8 cellular contexts compared by ENCODE assay signal in genomic region chr4:78777556-78777900, GRCh38. TPM values are rescaled to one million over a fixed set of nuclear protein-coding genes. Genes with fewer than 3 reads are reported as not detected.
DNase-seq lines count a peak whose midpoint lies in the region; ATAC-seq, FAIRE-seq and TF ChIP-seq lines count a peak whose summit lies in the region.

No MANE protein-coding gene starts in this region.

- H3K4me1 ChIP-seq in HepG2 (ENCODE audit: insufficient read depth, low read length) (peaks cover 48% of the 10 kb centered on the region), thoracic aorta (ENCODE audit: control insufficient read depth in 1 of 2, low read depth in 2 of 2) (peaks cover 14 to 44% of the 10 kb centered on the region in 2 donors)

- peaks cover 49% of the 10 kb centered on the region for H3K79me2 ChIP-seq in HepG2 (ENCODE audit: insufficient read depth, low read length)

- H4K20me1 ChIP-seq in HepG2 (ENCODE audit: insufficient read depth, low read length), result peaks cover 6% of the 10 kb centered on the region

- H3K4me3 Mint-ChIP-seq in activated CD4-positive, alpha-beta T cell treated with anti-CD3 and anti-CD28 coated beads, Interleukin-2, amount 10 ng/mL, durations not matched to agents 7 days and 5 days, result no peak overlapping the region
- no peak overlapping the region for H3K4me3 Mint-ChIP-seq in activated naive CD8-positive, alpha-beta T cell treated with anti-CD3 and anti-CD28 coated beads, Interleukin-2, amount 10 ng/mL, durations not matched to agents 7 days and 5 days

- H3K36me3 Mint-ChIP-seq in activated CD4-positive, alpha-beta T cell treated with anti-CD3 and anti-CD28 coated beads, Interleukin-2, amount 10 ng/mL, durations not matched to agents 7 days and 5 days (ENCODE audit: low read depth), result peaks cover 2% of the 10 kb centered on the region
- H3K36me3 Mint-ChIP-seq in activated naive CD8-positive, alpha-beta T cell treated with anti-CD3 and anti-CD28 coated beads, Interleukin-2, amount 10 ng/mL, durations not matched to agents 7 days and 5 days, result peaks cover 1% of the 10 kb centered on the region

- H3K27ac ChIP-seq in HepG2 (ENCODE audit: extremely low read length, insufficient read depth, low read length) (peak overlapping the region; percentile 81), thoracic aorta (peak overlapping the region in 1 of 2 donors; percentile 8)

- H3K27ac Mint-ChIP-seq in activated CD4-positive, alpha-beta T cell treated with anti-CD3 and anti-CD28 coated beads, Interleukin-2, amount 10 ng/mL, durations not matched to agents 7 days and 5 days, result peak overlapping the region; percentile 90
- H3K27ac Mint-ChIP-seq in activated naive CD8-positive, alpha-beta T cell treated with anti-CD3 and anti-CD28 coated beads, Interleukin-2, amount 10 ng/mL, durations not matched to agents 7 days and 5 days, result peak overlapping the region; percentile 90

- WGBS in HepG2 (ENCODE audit: low lambda C conversion rate), result 13% methylated on average over 7 of the region's 7 CpGs

- H3K27me3 ChIP-seq in HepG2 (ENCODE audit: control insufficient read depth in 1 of 2, insufficient read depth in 2 of 2, low read length in 2 of 2) (no peaks in the 10 kb centered on the region; a peak in 1 of 5 replicates), thoracic aorta (replicated peaks; ENCODE audit: insufficient read depth) (no peaks in the 10 kb centered on the region)

- ATAC-seq in activated naive CD8-positive, alpha-beta T cell treated with anti-CD3 and anti-CD28 coated beads, Interleukin-2, amount 10 ng/mL, durations not matched to agents 7 days and 5 days (ENCODE audit: low read depth), result no peak
- ATAC-seq in HepG2 (no peak), thoracic aorta (ENCODE audit: insufficient number of reproducible peaks, low FRiP score, low read depth) (no peak), GM21786 (IDR thresholded peaks at IDR 0.05; ENCODE audit: unreplicated experiment) (no peak)

- TF ChIP-seq EP300 in HepG2 (IDR thresholded peaks at IDR 0.05; ENCODE audit: low read depth in 2 of 2, low read length in 2 of 2) (no peak), HepG2 (CRISPR knock-in tag; IDR thresholded peaks at IDR 0.05; ENCODE audit: borderline replicate concordance) (no peak)

- no peak for DNase-seq in activated CD4-positive, alpha-beta T cell treated with anti-CD3 and anti-CD28 coated beads, Interleukin-2, amount 10 ng/mL, durations not matched to agents 7 days and 5 days
- DNase-seq in activated CD4-positive, alpha-beta T cell treated with anti-CD3 and anti-CD28 coated beads, Interleukin-2, amount 50 U/mL, for 4 hours, result no peak
- no peak for DNase-seq in activated naive CD8-positive, alpha-beta T cell treated with anti-CD3 and anti-CD28 coated beads, Interleukin-2, amount 10 ng/mL, durations not matched to agents 7 days and 5 days
- DNase-seq in HepG2 (ENCODE audit: low spot score) (no peak), thoracic aorta (ENCODE audit: low spot score) (no peak), A172 (ENCODE audit: low spot score) (no peak), NCI-H69 (lab: John Stamatoyannopoulos, UW) (no peak)

- CTCF ChIA-PET in activated CD4-positive, alpha-beta T cell treated with anti-CD3 and anti-CD28 coated beads, Interleukin-2, amount 10 ng/mL, durations not matched to agents 7 days and 5 days (lab: Charles Lee), result interaction anchor here (0.8 kb wide), 1 partner anchor 30 kb away, joined by 3 read pairs; no protein-coding TSS in a partner anchor
- CTCF ChIA-PET in HepG2 (lab: Yijun Ruan, JAX; ENCODE audit: low intra/inter-chr PET ratio, low total read pairs), result no interaction called here

- peaks cover 19% of the 10 kb centered on the region for H3K4me1 Mint-ChIP-seq in activated CD4-positive, alpha-beta T cell treated with anti-CD3 and anti-CD28 coated beads, Interleukin-2, amount 10 ng/mL, durations not matched to agents 7 days and 5 days
- peaks cover 8% of the 10 kb centered on the region for H3K4me1 Mint-ChIP-seq in activated naive CD8-positive, alpha-beta T cell treated with anti-CD3 and anti-CD28 coated beads, Interleukin-2, amount 10 ng/mL, durations not matched to agents 7 days and 5 days

- in situ Hi-C loops in HepG2 (cut with HindIII; ENCODE audit: extremely low pct_ligation_motif_present, low pct_unique_long_range_greater_than_20kb), result no loop called here

- FAIRE-seq in HepG2 (lab: Jason Lieb, UNC), result no peak

- POLR2A ChIA-PET in activated CD4-positive, alpha-beta T cell treated with anti-CD3 and anti-CD28 coated beads, Interleukin-2, amount 10 ng/mL, durations not matched to agents 7 days and 5 days (lab: Charles Lee), result no interaction called here
- POLR2A ChIA-PET in activated naive CD8-positive, alpha-beta T cell treated with anti-CD3 and anti-CD28 coated beads, Interleukin-2, amount 10 ng/mL, durations not matched to agents 7 days and 5 days (lab: Charles Lee), result interaction anchor here (0.5 to 1.6 kb wide), 13 partner anchors 12 to 1702 kb away, joined by 3 to 17 read pairs (median 4); partner anchors contain the start of genes CCNI, MRPL1 and PAQR3
- POLR2A ChIA-PET in HepG2 (lab: Yijun Ruan, JAX), result interaction anchor here (0.7 to 1.8 kb wide), 3 partner anchors 9 to 85 kb away, joined by 3 to 13 read pairs (median 3); no protein-coding TSS in a partner anchor

- no peaks in the 10 kb centered on the region for H3K9me3 Mint-ChIP-seq in activated CD4-positive, alpha-beta T cell treated with anti-CD3 and anti-CD28 coated beads, Interleukin-2, amount 10 ng/mL, durations not matched to agents 7 days and 5 days
- H3K9me3 Mint-ChIP-seq in activated naive CD8-positive, alpha-beta T cell treated with anti-CD3 and anti-CD28 coated beads, Interleukin-2, amount 10 ng/mL, durations not matched to agents 7 days and 5 days, result no peaks in the 10 kb centered on the region

- H3K27me3 Mint-ChIP-seq in activated CD4-positive, alpha-beta T cell treated with anti-CD3 and anti-CD28 coated beads, Interleukin-2, amount 10 ng/mL, durations not matched to agents 7 days and 5 days, result no peaks in the 10 kb centered on the region
- H3K27me3 Mint-ChIP-seq in activated naive CD8-positive, alpha-beta T cell treated with anti-CD3 and anti-CD28 coated beads, Interleukin-2, amount 10 ng/mL, durations not matched to agents 7 days and 5 days, result no peaks in the 10 kb centered on the region

- BruUV-seq in HepG2 (replicated peaks; lab: Mats Ljungman, UMichigan), result TSS peak; percentile 56

- H3K9ac ChIP-seq in HepG2 (ENCODE audit: insufficient read depth, low read depth, low read length), result peak overlapping the region; percentile 82

- intact Hi-C loops in HepG2 (cut with micrococcal nuclease; ENCODE audit: unreplicated experiment), result loop anchor here (1.0 to 10.0 kb wide), 4 partner anchors 85 to 720 kb away; partner anchors contain the start of gene FRAS1

- peak overlapping the region; percentile 93 to 95 (median 95) for H3K4me3 ChIP-seq in HepG2 (replicated peaks in 1 of 3; ENCODE audit: insufficient read depth in 1 of 3, low read depth in 2 of 3, low read length in 3 of 3)
- peak overlapping the region; percentile 77 for H3K4me3 ChIP-seq in thoracic aorta

- TF ChIP-seq RAD21 in HepG2 (CRISPR knock-in tag; IDR thresholded peaks at IDR 0.05), result no peak

- TF ChIP-seq CTCF in HepG2 (CRISPR knock-in tag; IDR thresholded peaks at IDR 0.05) (no peak), thoracic aorta (IDR thresholded peaks at IDR 0.05) (no peak)

- H3K9me3 ChIP-seq in HepG2 (ENCODE audit: low read length) (no peaks in the 10 kb centered on the region), thoracic aorta (no peaks in the 10 kb centered on the region)

- H3K36me3 ChIP-seq in HepG2 (replicated peaks in 1 of 2; ENCODE audit: control insufficient read depth in 1 of 2, insufficient read depth in 2 of 2, low read length in 2 of 2), result no peaks in the 10 kb centered on the region
- H3K36me3 ChIP-seq in thoracic aorta, result no peaks in the 10 kb centered on the region

- H3K4me2 ChIP-seq in HepG2 (ENCODE audit: low read depth, low read length), result peak overlapping the region; percentile 91

- H2AFZ ChIP-seq in HepG2 (ENCODE audit: low read length), result no peak overlapping the region

- no peak for TF ChIP-seq POLR2A in HepG2 (IDR thresholded peaks at IDR 0.05; ENCODE audit: insufficient read depth in 1 of 2, low read depth in 2 of 2, low read length in 2 of 2)

TF ChIP-seq in HepG2, 621 proteins besides CTCF, POLR2A, EP300 and RAD21 (continues in another document):
- TF ChIP-seq JUND (CRISPR knock-in tag; IDR thresholded peaks at IDR 0.05) (no peak), ZNF614 (CRISPR knock-in tag; IDR thresholded peaks at IDR 0.05; ENCODE audit: borderline replicate concordance) (no peak), POLR2G (IDR thresholded peaks at IDR 0.05; ENCODE audit: low read depth, low read length) (no peak)

RNA-seq across cellular contexts. Expression of gene BMP2K, which starts 1.4 kb away (rescaled TPM):
- total RNA-seq in activated CD4-positive, alpha-beta T cell treated with anti-CD3 and anti-CD28 coated beads, Interleukin-2, amount 10 ng/mL, durations not matched to agents 7 days and 5 days, result 10 to 100 TPM; 23.2 to 31.3 TPM
- total RNA-seq in activated naive CD8-positive, alpha-beta T cell treated with anti-CD3 and anti-CD28 coated beads, Interleukin-2, amount 10 ng/mL, durations not matched to agents 7 days and 5 days, result 10 to 100 TPM; 22.6 to 25.1 TPM
- total RNA-seq in HepG2 (2016; rRNA removed; fragmentation: Illumina TruSeq; extraction: Trizol) (15.2 and 15.4 TPM in 2 replicates), thoracic aorta (10 to 100 TPM; 41.8 to 74.4 TPM)
- 10.8 and 11.6 TPM in 2 replicates for total RNA-seq in HepG2 (2016; cell fraction: cytosol; rRNA removed; fragmentation: Illumina TruSeq; extraction: Trizol; ENCODE audit: low read depth)
- total RNA-seq in HepG2 (2016; cell fraction: insoluble cytoplasmic fraction; rRNA removed; fragmentation: Illumina TruSeq; extraction: Trizol), result 15.3 and 16.6 TPM in 2 replicates
- 13.6 and 14.1 TPM in 2 replicates for total RNA-seq in HepG2 (2016; cell fraction: membrane; rRNA removed; fragmentation: Illumina TruSeq; extraction: Trizol)
- total RNA-seq in HepG2 (2016; cell fraction: nucleus; rRNA removed; fragmentation: Illumina TruSeq; extraction: Trizol), result 24.2 and 28.7 TPM in 2 replicates
- 8.4 and 8.6 TPM in 2 replicates for polyA plus RNA-seq in HepG2 (2011; rRNA removed)
- polyA plus RNA-seq in HepG2 (2011; cell fraction: cytosol; rRNA removed), result 2.6 and 4.6 TPM in 2 replicates
- polyA plus RNA-seq in HepG2 (2011; cell fraction: nucleus; rRNA removed), result 8.0 and 11.5 TPM in 2 replicates
- polyA plus RNA-seq in HepG2 (2012), result 5.8 and 6.0 TPM in 2 replicates
- 1.8 and 2.2 TPM in 2 replicates for polyA plus RNA-seq in HepG2 (2016; cell fraction: cytosol; fragmentation: Illumina TruSeq; extraction: Trizol; ENCODE audit: low read depth)
- polyA plus RNA-seq in HepG2 (2016; cell fraction: insoluble cytoplasmic fraction; fragmentation: Illumina TruSeq; extraction: Trizol; ENCODE audit: low read depth), result 13.3 and 15.6 TPM in 2 replicates
- polyA plus RNA-seq in HepG2 (2016; cell fraction: membrane; fragmentation: Illumina TruSeq; extraction: Trizol; ENCODE audit: low read depth), result 5.5 and 6.9 TPM in 2 replicates
- polyA plus RNA-seq in HepG2 (2016; cell fraction: nucleus; fragmentation: Illumina TruSeq; extraction: Trizol; ENCODE audit: insufficient read depth, low read depth), result 13.3 and 15.9 TPM in 2 replicates
- polyA minus RNA-seq in HepG2 (2011; rRNA and poly(A)+ RNA removed; ENCODE audit: low replicate concordance), result 13.4 and 13.5 TPM in 2 replicates
- 6.9 and 8.5 TPM in 2 replicates for polyA minus RNA-seq in HepG2 (2011; cell fraction: cytosol; rRNA and poly(A)+ RNA removed)
- polyA minus RNA-seq in HepG2 (2011; cell fraction: nucleus; rRNA and poly(A)+ RNA removed), result 56.5 and 68.0 TPM in 2 replicates
- 16.6 and 19.7 TPM in 2 replicates for total RNA-seq in A172 (2014; rRNA removed; shearing (Covaris generic))
